Comparison of ENCODE assay signal across 21 cellular contexts in the genomic region with DNA sequence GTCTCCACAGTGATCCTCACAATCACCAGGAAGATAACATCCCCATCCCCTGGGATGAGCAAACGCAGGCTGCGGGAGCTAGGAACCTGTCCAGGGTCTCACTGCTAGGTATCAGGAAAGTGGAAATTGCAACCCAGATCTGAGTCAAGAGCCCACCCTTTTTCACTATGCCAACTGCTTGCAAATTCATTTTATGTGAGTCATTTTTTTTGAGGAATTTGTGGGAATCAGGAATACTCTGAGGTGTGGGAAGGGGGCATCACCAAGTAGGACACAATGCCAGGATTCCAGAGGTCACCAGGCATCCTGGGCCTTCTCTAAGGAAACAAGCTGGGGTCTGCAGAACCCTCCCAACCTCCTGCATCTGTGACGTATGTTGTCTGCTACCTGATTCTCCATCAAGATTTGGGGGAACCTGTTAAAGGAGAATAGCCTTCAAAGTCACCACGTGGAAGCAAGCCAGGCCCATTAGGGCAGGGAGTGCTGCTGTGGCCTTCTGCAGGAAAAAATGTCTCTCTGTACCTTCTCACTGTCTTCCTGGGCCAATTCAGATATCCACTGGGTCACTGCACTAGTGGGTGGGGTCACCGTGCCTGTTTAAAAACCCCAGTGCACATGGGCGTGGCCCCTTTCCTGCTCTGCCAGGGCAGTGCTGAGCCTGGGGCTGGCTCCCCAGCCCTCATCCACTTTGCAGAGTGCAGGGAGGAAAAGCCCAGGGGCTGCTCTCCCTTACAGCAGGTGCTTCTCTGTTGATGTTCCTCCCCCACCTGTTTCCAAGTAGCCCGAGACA. TPM values are rescaled to one million over a fixed set of nuclear protein-coding genes. Genes with fewer than 3 reads are reported as not detected.
DNase-seq lines count a peak whose midpoint lies in the region; ATAC-seq, FAIRE-seq and TF ChIP-seq lines count a peak whose summit lies in the region.
"Had no signal": no experiment of that assay in that cellular context is flagged by ENCODE, and none has a peak within 500 bp of the region (broad histone marks: within the 10 kb centered on the region; RNA-seq: fewer than 3 reads in every experiment).

No MANE protein-coding gene starts in this region.

- BruUV-seq in PC-9 (replicated peaks; lab: Mats Ljungman, UMichigan), result no TSS peak

- ATAC-seq in lower lobe of right lung (no peak), left lobe of liver (no peak)
- ATAC-seq: K562, Right ventricle myocardium inferior had no signal

- no peaks in the 10 kb centered on the region for H3K79me2 ChIP-seq in PC-9 (ENCODE audit: low read depth)

- H2AFZ ChIP-seq in PC-9, result no peak overlapping the region

- H3K4me2 ChIP-seq in PC-9, result 0 out of 2 replicates have a peak overlapping the region, but pooled peaks have one; percentile 3

- H3K9me3 ChIP-seq in PC-9 (ENCODE audit: insufficient read depth, low read depth) (peaks cover 10% of the 10 kb centered on the region), lower lobe of right lung (peaks cover 14% of the 10 kb centered on the region)
- H3K9me3 ChIP-seq: BE2C had no signal

- CTCF ChIA-PET in PC-9 (lab: Charles Lee), result interaction anchor here (0.5 kb wide), 1 partner anchor 463 kb away, joined by 4 read pairs; no protein-coding TSS in a partner anchor

- H3F3A ChIP-seq in PC-9 (ENCODE audit: insufficient read depth, low read depth), result peaks cover 5% of the 10 kb centered on the region; the same call in 1 of the 2 replicates

- H3K36me3 ChIP-seq in PC-9 (ENCODE audit: low read depth) (no peaks in the 10 kb centered on the region), lower lobe of right lung (no peaks in the 10 kb centered on the region)
- H3K36me3 ChIP-seq: BE2C, HAP-1 had no signal

- H3K4me3 ChIP-seq in PC-9, result no peak overlapping the region
- no peak overlapping the region for H3K4me3 ChIP-seq in lower lobe of right lung
- H3K4me3 ChIP-seq: HAP-1, K562, SK-N-MC had no signal

- H3K27ac ChIP-seq in PC-9 (no peak overlapping the region), lower lobe of right lung (peak overlapping the region; percentile 61)
- H3K27ac ChIP-seq: HL-60, SK-N-MC had no signal

- intact Hi-C loops in PC-9 (cut with micrococcal nuclease; ENCODE audit: unreplicated experiment) (no loop called here), lower lobe of right lung (cut with DNase I) (no loop called here)

- peak; percentile 50 for FAIRE-seq in urothelium cell line (lab: Jason Lieb, UNC)
- FAIRE-seq: K562 had no signal

- POLR2A ChIA-PET in PC-9 (lab: Charles Lee; ENCODE audit: unreplicated experiment), result no interaction called here

- TF ChIP-seq CTCF in PC-9 (conservative IDR thresholded peaks at IDR 0.05), result no peak
- TF ChIP-seq CTCF in lower lobe of right lung (IDR thresholded peaks at IDR 0.05), result no peak

- H3K27me3 ChIP-seq in PC-9 (ENCODE audit: insufficient read depth, low read depth) (no peaks in the 10 kb centered on the region), lower lobe of right lung (ENCODE audit: low read depth) (no peaks in the 10 kb centered on the region)
- H3K27me3 ChIP-seq: BE2C had no signal

- no peaks in the 10 kb centered on the region for H3K9me2 ChIP-seq in PC-9 (ENCODE audit: insufficient read depth)

- DNase-seq in ELR (ENCODE audit: low read depth), result peak; percentile 51
- DNase-seq in PC-9, result peak in 1 of 2 experiments; percentile 21
- DNase-seq in lower lobe of right lung, result no peak
- peak; percentile 32 for DNase-seq in urothelium cell line (ENCODE audit: low spot score)
- no peak for DNase-seq in left lobe of liver (ENCODE audit: low spot score)
- DNase-seq in amygdala (lab: John Stamatoyannopoulos, UW), result no peak
- no peak for DNase-seq in NCI-H226
- DNase-seq: BE2C; Calu3; CD4-positive, alpha-beta memory T cell; DMS53; NCI-H1417 treated with DMSO at 0.1 percent for 48 hours; NCI-H1930; NCI-H2171; NCI-H446 treated with DMSO at 0.1 percent for 48 hours; NCI-H748 treated with DMSO at 0.1 percent for 48 hours had no signal

- no peaks in the 10 kb centered on the region for H4K20me1 ChIP-seq in PC-9 (ENCODE audit: insufficient read depth)

- H3K4me1 ChIP-seq in PC-9 (replicated peaks; ENCODE audit: insufficient read depth) (peaks cover 20% of the 10 kb centered on the region), lower lobe of right lung (peaks cover 36% of the 10 kb centered on the region)
- H3K4me1 ChIP-seq: BE2C, HAP-1 had no signal

RNA-seq across cellular contexts. Expression of a gene that starts 50.2 kb away (rescaled TPM):
- total RNA-seq in PC-9 (2021), result 127 and 163 TPM in 2 replicates
- total RNA-seq in lower lobe of right lung, result 82.3 TPM
- 161 TPM for total RNA-seq in left lobe of liver

Comparison
In these comparisons a context has a peak if more than half of its experiments do, and no peak if none do; other contexts are left out.
1. DNase-seq: peak in ELR (single experiment) and urothelium cell line (single experiment); none in lower lobe of right lung (single experiment), left lobe of liver (single experiment), amygdala (0 of 56) and NCI-H226 (single experiment).